Comparison of ENCODE assay signal across 13 cellular contexts in the genomic region with DNA sequence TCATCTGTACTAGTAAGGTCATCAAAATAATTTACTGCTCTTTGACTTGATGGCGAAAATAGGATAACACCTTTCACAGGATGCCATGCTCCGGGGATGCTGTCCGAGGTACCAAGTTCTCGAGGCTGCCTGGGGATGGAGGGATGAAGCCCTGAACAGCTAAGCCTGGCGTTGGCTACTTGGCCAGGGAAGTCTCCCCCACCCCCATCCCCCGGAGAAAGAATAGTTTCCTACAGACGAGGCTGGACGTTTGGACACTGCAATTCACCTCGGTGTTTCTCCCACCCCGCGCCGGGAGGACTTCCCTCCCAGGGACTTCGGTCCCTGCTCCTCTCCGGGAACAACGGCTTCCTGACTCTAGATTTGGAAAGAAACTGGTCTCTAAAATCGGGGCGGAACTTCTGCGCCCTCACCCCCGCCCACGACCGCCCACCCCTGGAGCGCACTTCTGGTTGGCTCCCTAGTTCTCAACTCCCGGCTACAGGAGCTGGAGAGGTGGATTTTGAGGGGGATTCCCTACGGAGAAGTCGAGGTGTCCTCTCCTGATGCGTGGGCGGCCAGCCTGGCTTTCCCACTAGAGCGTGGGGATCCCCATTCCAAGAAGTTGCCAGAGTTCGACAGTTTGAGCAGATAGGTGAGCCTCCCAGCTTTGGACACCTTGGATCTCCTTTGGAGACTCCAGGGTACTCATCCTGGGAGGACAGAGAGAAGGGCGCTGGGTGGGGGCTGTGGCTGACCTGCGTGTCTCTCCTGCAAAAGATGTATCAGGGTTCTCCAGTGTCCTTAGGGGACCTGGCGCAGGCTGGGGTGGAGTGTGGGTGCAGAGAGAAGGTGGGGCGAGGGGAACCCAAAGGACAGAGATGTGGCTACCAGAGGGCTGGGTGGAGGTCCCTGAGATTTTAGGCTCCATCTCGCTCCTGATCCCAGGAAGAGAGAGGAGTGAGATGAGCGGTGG. TPM values are rescaled to one million over a fixed set of nuclear protein-coding genes. Genes with fewer than 3 reads are reported as not detected.
DNase-seq lines count a peak whose midpoint lies in the region; ATAC-seq, FAIRE-seq and TF ChIP-seq lines count a peak whose summit lies in the region.
"Had no signal": no experiment of that assay in that cellular context is flagged by ENCODE, and none has a peak within 500 bp of the region (broad histone marks: within the 10 kb centered on the region; RNA-seq: fewer than 3 reads in every experiment).

No MANE protein-coding gene starts in this region.

- intact Hi-C loops in right cardiac atrium (cut with DNase I): no loop called here
- intact Hi-C loops in left cardiac atrium (cut with DNase I): no loop called here
- intact Hi-C loops in GM12878 (cut with micrococcal nuclease; ENCODE audit: unreplicated experiment): no loop called here
- intact Hi-C loops in HepG2 (cut with micrococcal nuclease; ENCODE audit: unreplicated experiment): no loop called here
- intact Hi-C loops in prostate gland (cut with DNase I): no loop called here

- H3K79me2 ChIP-seq in GM12878 (ENCODE audit: control insufficient read depth, insufficient read depth, low read length): no peaks in the 10 kb centered on the region
- H3K79me2 ChIP-seq in HepG2 (ENCODE audit: insufficient read depth, low read length): no peaks in the 10 kb centered on the region

- DNase-seq in right cardiac atrium (peak in 2 of 3 donors; percentile 25 to 34), left cardiac atrium (no peak), GM12878 (ENCODE audit: low read depth, low spot score) (no peak), HepG2 (ENCODE audit: low spot score) (no peak), HTR-8/SVneo (ENCODE audit: insufficient read length, low spot score) (no peak), prostate gland (ENCODE audit: low spot score) (no peak)
- DNase-seq: activated CD8-positive, alpha-beta T cell treated with anti-CD3 and anti-CD28 coated beads, Interleukin-2, amount 10 ng/mL, durations not matched to agents 7 days and 5 days; SIG-M5 had no signal

- TF ChIP-seq EP300 in GM12878 (IDR thresholded peaks at IDR 0.05; ENCODE audit: borderline replicate concordance in 1 of 2, control insufficient read depth in 1 of 2, low read depth in 2 of 2, low read length in 2 of 2): no peak
- TF ChIP-seq EP300 in HepG2 (IDR thresholded peaks at IDR 0.05; ENCODE audit: low read depth in 2 of 2, low read length in 2 of 2): no peak
- TF ChIP-seq EP300 in HepG2 (CRISPR knock-in tag; IDR thresholded peaks at IDR 0.05; ENCODE audit: borderline replicate concordance): no peak

- RAD21 ChIA-PET in GM12878 (lab: Charles Lee; ENCODE audit: unreplicated experiment): no interaction called here

- no peaks in the 10 kb centered on the region for H3K9me3 ChIP-seq in right cardiac atrium (ENCODE audit: control insufficient read depth, low read length)
- H3K9me3 ChIP-seq in GM12878 (replicated peaks; ENCODE audit: control insufficient read depth, insufficient read depth, low read length): no peaks in the 10 kb centered on the region
- H3K9me3 ChIP-seq in HepG2 (ENCODE audit: low read length): no peaks in the 10 kb centered on the region
- H3K9me3 ChIP-seq in prostate gland: no peaks in the 10 kb centered on the region

- ATAC-seq in right cardiac atrium (no peak), left cardiac atrium (no peak), GM12878 (no peak), HepG2 (no peak; the same call in 1 of the 3 replicates), HG03457 (IDR thresholded peaks at IDR 0.05; ENCODE audit: unreplicated experiment) (no peak), GM18502 (IDR thresholded peaks at IDR 0.05; ENCODE audit: poor library complexity, unreplicated experiment) (no peak)
- ATAC-seq: activated CD8-positive, alpha-beta T cell treated with anti-CD3 and anti-CD28 coated beads, Interleukin-2, amount 10 ng/mL, durations not matched to agents 7 days and 5 days had no signal

- H3K27me3 ChIP-seq in right cardiac atrium (ENCODE audit: control insufficient read depth, insufficient read depth) (peaks cover 8% of the 10 kb centered on the region), GM12878 (replicated peaks in 1 of 2; ENCODE audit: control insufficient read depth in 2 of 2, insufficient read depth in 2 of 2, low read length in 1 of 2) (peaks cover 5 to 12% of the 10 kb centered on the region in 2 experiments; a peak in 2 of 4 replicates), HepG2 (ENCODE audit: control insufficient read depth in 1 of 2, insufficient read depth in 2 of 2, low read length in 2 of 2) (peaks cover 5 to 47% of the 10 kb centered on the region in 2 experiments; a peak in 4 of 5 replicates), prostate gland (replicated peaks; ENCODE audit: insufficient read depth) (peaks cover 9% of the 10 kb centered on the region)

- H3K4me2 ChIP-seq in GM12878 (ENCODE audit: control insufficient read depth, insufficient read depth) (no peak overlapping the region), HepG2 (ENCODE audit: low read depth, low read length) (no peak overlapping the region)
- H3K4me2 ChIP-seq: BLaER1 had no signal

- no peak overlapping the region for H3K4me3 ChIP-seq in right cardiac atrium (ENCODE audit: low read length)
- H3K4me3 ChIP-seq in GM12878: no peak overlapping the region
- no peak overlapping the region for H3K4me3 ChIP-seq in HepG2 (replicated peaks in 1 of 3; ENCODE audit: insufficient read depth in 1 of 3, low read depth in 2 of 3, low read length in 3 of 3)
- no peak overlapping the region for H3K4me3 ChIP-seq in prostate gland
- H3K4me3 ChIP-seq: BLaER1 had no signal

- WGBS in right cardiac atrium: 4% methylated on average over 35 of the region's 35 CpGs
- 16% methylated on average over 35 of the region's 35 CpGs for WGBS in GM12878 (ENCODE audit: insufficient coverage, insufficient replicate concordance, low lambda C conversion rate, missing lambda C conversion rate)
- 13% methylated on average over 32 of the region's 35 CpGs for WGBS in HepG2 (ENCODE audit: low lambda C conversion rate)
- 3% methylated on average over 35 of the region's 35 CpGs for WGBS in prostate gland

- H4K20me1 ChIP-seq in GM12878 (ENCODE audit: control insufficient read depth, insufficient read depth) (no peaks in the 10 kb centered on the region), HepG2 (ENCODE audit: insufficient read depth, low read length) (no peaks in the 10 kb centered on the region)
- H4K20me1 ChIP-seq: BLaER1 had no signal

- in situ Hi-C loops in GM12878 (cut with MboI) (loop anchor here (25.0 kb wide), 1 partner anchor 166 kb away; no protein-coding TSS in a partner anchor), HepG2 (cut with HindIII; ENCODE audit: extremely low pct_ligation_motif_present, low pct_unique_long_range_greater_than_20kb) (no loop called here)

- POLR2A ChIA-PET in GM12878 (lab: Charles Lee): no interaction called here
- POLR2A ChIA-PET in HepG2 (lab: Yijun Ruan, JAX): no interaction called here

- BruUV-seq in GM12878 (replicated peaks; lab: Mats Ljungman, UMichigan): no TSS peak
- BruUV-seq in HepG2 (replicated peaks; lab: Mats Ljungman, UMichigan): no TSS peak

- SMC1A ChIA-PET in GM12878 (lab: Charles Lee; ENCODE audit: uncharacterized antibody, unreplicated experiment): no interaction called here

- no peak for TF ChIP-seq RAD21 in GM12878 (IDR thresholded peaks at IDR 0.05; ENCODE audit: insufficient read depth, low read depth, low read length)
- TF ChIP-seq RAD21 in HepG2 (CRISPR knock-in tag; IDR thresholded peaks at IDR 0.05): no peak

- CTCF ChIA-PET in GM12878 (lab: Yijun Ruan, JAX) (no interaction called here), HepG2 (lab: Yijun Ruan, JAX; ENCODE audit: low intra/inter-chr PET ratio, low total read pairs) (no interaction called here)

- no peak overlapping the region for H3K9ac ChIP-seq in GM12878 (ENCODE audit: control insufficient read depth, insufficient read depth, low read length)
- no peak overlapping the region for H3K9ac ChIP-seq in HepG2 (ENCODE audit: insufficient read depth, low read depth, low read length)
- H3K9ac ChIP-seq: BLaER1 had no signal

- no peak overlapping the region for H2AFZ ChIP-seq in GM12878 (ENCODE audit: control insufficient read depth, low read depth, low read length)
- no peak overlapping the region for H2AFZ ChIP-seq in HepG2 (ENCODE audit: low read length)

- H3K4me1 ChIP-seq in right cardiac atrium (ENCODE audit: control insufficient read depth, insufficient read depth, low read length) (no peaks in the 10 kb centered on the region), GM12878 (ENCODE audit: control insufficient read depth, insufficient read depth, low read length) (no peaks in the 10 kb centered on the region), HepG2 (ENCODE audit: insufficient read depth, low read length) (no peaks in the 10 kb centered on the region), prostate gland (replicated peaks) (peaks cover 3% of the 10 kb centered on the region)
- H3K4me1 ChIP-seq: BLaER1 had no signal

- TF ChIP-seq POLR2A in GM12878 (IDR thresholded peaks at IDR 0.05; ENCODE audit: low read depth, low read length): no peak
- TF ChIP-seq POLR2A in HepG2 (IDR thresholded peaks at IDR 0.05; ENCODE audit: insufficient read depth in 1 of 2, low read depth in 2 of 2, low read length in 2 of 2): no peak
- no peak for TF ChIP-seq POLR2A in prostate gland (IDR thresholded peaks at IDR 0.05)

- no peak for TF ChIP-seq CTCF in GM12878 (IDR thresholded peaks at IDR 0.05 in 2 of 3, conservative IDR thresholded peaks at IDR 0.05 in 1 of 3; ENCODE audit: control insufficient read depth in 2 of 3, extremely low read depth in 1 of 3, insufficient read depth in 1 of 3, low read depth in 3 of 3, low read length in 3 of 3)
- no peak for TF ChIP-seq CTCF in HepG2 (CRISPR knock-in tag; IDR thresholded peaks at IDR 0.05)
- no peak for TF ChIP-seq CTCF in prostate gland (IDR thresholded peaks at IDR 0.05)

- no peak overlapping the region for H3K27ac ChIP-seq in right cardiac atrium (ENCODE audit: low read length)
- no peak overlapping the region for H3K27ac ChIP-seq in GM12878 (ENCODE audit: control insufficient read depth, insufficient read depth)
- H3K27ac ChIP-seq in HepG2 (ENCODE audit: extremely low read length, insufficient read depth, low read length): no peak overlapping the region
- no peak overlapping the region for H3K27ac ChIP-seq in prostate gland
- H3K27ac ChIP-seq: BLaER1 had no signal

- FAIRE-seq in GM12878 (lab: Jason Lieb, UNC) (no peak), HepG2 (lab: Jason Lieb, UNC) (no peak), HTR-8/SVneo (lab: Jason Lieb, UNC) (no peak)

- H3K36me3 ChIP-seq in GM12878 (ENCODE audit: control insufficient read depth in 2 of 2, insufficient read depth in 2 of 2, low read length in 1 of 2) (no peaks in the 10 kb centered on the region), HepG2 (replicated peaks in 1 of 2; ENCODE audit: control insufficient read depth in 1 of 2, insufficient read depth in 2 of 2, low read length in 2 of 2) (no peaks in the 10 kb centered on the region), prostate gland (no peaks in the 10 kb centered on the region)
- H3K36me3 ChIP-seq: BLaER1 had no signal

RNA-seq across cellular contexts. Expression of gene PCSK2, which starts 1.1 kb away (rescaled TPM):
- total RNA-seq in right cardiac atrium: 1 to 10 TPM; 1.5 to 3.2 (median 2.0) TPM
- 1.1 TPM for polyA plus RNA-seq in right cardiac atrium
- 1 to 10 TPM; 1.4 to 1.5 TPM for total RNA-seq in left cardiac atrium
- not detected in 2 replicates for total RNA-seq in GM12878 (2013; cell fraction: nucleolus; rRNA removed)
- not detected in 2 replicates for total RNA-seq in GM12878 (2014; rRNA removed)
- total RNA-seq in GM12878 (2014; rRNA removed; fragmentation: Illumina TruSeq; extraction: Trizol): not detected in 2 replicates
- not detected in 2 replicates for total RNA-seq in GM12878 (2021)
- not detected for polyA plus RNA-seq in GM12878 (2011; ENCODE audit: low read depth)
- polyA plus RNA-seq in GM12878 (2011; rRNA removed): not detected in 2 replicates
- not detected in 2 replicates for polyA plus RNA-seq in GM12878 (2011; cell fraction: cytosol; rRNA removed)
- not detected in 2 replicates for polyA plus RNA-seq in GM12878 (2011; cell fraction: nucleus; rRNA removed)
- polyA plus RNA-seq in GM12878 (2012): not detected in 2 replicates
- not detected in 2 replicates for polyA plus RNA-seq in GM12878 (2014; fragmentation: Illumina TruSeq; extraction: Trizol)
- polyA plus RNA-seq in GM12878 (2014; fragmentation: Nextera tagmentation; extraction: Ambion mirVana): not detected
- not detected in 2 replicates for polyA plus RNA-seq in GM12878 (2014; rRNA removed)
- not detected for polyA plus RNA-seq in GM12878 (2016; fragmentation: Nextera tagmentation; extraction: Ambion mirVana)
- polyA minus RNA-seq in GM12878 (2011; rRNA and poly(A)+ RNA removed): not detected in 2 replicates
- not detected in 2 replicates for polyA minus RNA-seq in GM12878 (2011; cell fraction: cytosol; rRNA and poly(A)+ RNA removed)
- polyA minus RNA-seq in GM12878 (2011; cell fraction: nucleus; rRNA and poly(A)+ RNA removed): not detected in 2 replicates
- not detected in 2 replicates for total RNA-seq in HepG2 (2016; rRNA removed; fragmentation: Illumina TruSeq; extraction: Trizol)
- total RNA-seq in HepG2 (2016; cell fraction: cytosol; rRNA removed; fragmentation: Illumina TruSeq; extraction: Trizol; ENCODE audit: low read depth): not detected in 2 replicates
- total RNA-seq in HepG2 (2016; cell fraction: insoluble cytoplasmic fraction; rRNA removed; fragmentation: Illumina TruSeq; extraction: Trizol): not detected in 2 replicates
- not detected in 2 replicates for total RNA-seq in HepG2 (2016; cell fraction: membrane; rRNA removed; fragmentation: Illumina TruSeq; extraction: Trizol)
- total RNA-seq in HepG2 (2016; cell fraction: nucleus; rRNA removed; fragmentation: Illumina TruSeq; extraction: Trizol): not detected in 2 replicates
- polyA plus RNA-seq in HepG2 (2011; rRNA removed): not detected in 2 replicates
- polyA plus RNA-seq in HepG2 (2011; cell fraction: cytosol; rRNA removed): not detected in 2 replicates
- polyA plus RNA-seq in HepG2 (2011; cell fraction: nucleus; rRNA removed): not detected in 2 replicates
- polyA plus RNA-seq in HepG2 (2012): not detected in 2 replicates
- polyA plus RNA-seq in HepG2 (2016; cell fraction: cytosol; fragmentation: Illumina TruSeq; extraction: Trizol; ENCODE audit: low read depth): not detected in 2 replicates
- polyA plus RNA-seq in HepG2 (2016; cell fraction: insoluble cytoplasmic fraction; fragmentation: Illumina TruSeq; extraction: Trizol; ENCODE audit: low read depth): not detected in 2 replicates
- not detected in 2 replicates for polyA plus RNA-seq in HepG2 (2016; cell fraction: membrane; fragmentation: Illumina TruSeq; extraction: Trizol; ENCODE audit: low read depth)
- polyA plus RNA-seq in HepG2 (2016; cell fraction: nucleus; fragmentation: Illumina TruSeq; extraction: Trizol; ENCODE audit: insufficient read depth, low read depth): not detected in 2 replicates
- polyA minus RNA-seq in HepG2 (2011; rRNA and poly(A)+ RNA removed; ENCODE audit: low replicate concordance): not detected in 2 replicates
- not detected in 2 replicates for polyA minus RNA-seq in HepG2 (2011; cell fraction: cytosol; rRNA and poly(A)+ RNA removed)
- not detected in 2 replicates for polyA minus RNA-seq in HepG2 (2011; cell fraction: nucleus; rRNA and poly(A)+ RNA removed)
- total RNA-seq in prostate gland: 1 to 10 TPM in 1 of 2 donors, under 1 TPM in 1; 0.18 to 2.7 TPM
- total RNA-seq: activated CD8-positive, alpha-beta T cell treated with anti-CD3 and anti-CD28 coated beads, Interleukin-2, amount 10 ng/mL, durations not matched to agents 7 days and 5 days; fibroblast of villous mesenchyme; LHCN-M2 had no signal

Comparison
In these comparisons a context has a peak if more than half of its experiments do, and no peak if none do; other contexts are left out.
1. DNase-seq: peak in right cardiac atrium (2 of 3); none in left cardiac atrium (single experiment), GM12878 (single experiment), HepG2 (single experiment), HTR-8/SVneo (single experiment) and prostate gland (single experiment).